In genomic region chr9:21096172-21096900, GRCh38 we compare ENCODE assay signal across 8 cellular contexts.
DNase-seq lines count a peak whose midpoint lies in the region; ATAC-seq and TF ChIP-seq lines count a peak whose summit lies in the region.

No MANE protein-coding gene starts in this region.

- no peaks in the 10 kb centered on the region for H3K9me3 Mint-ChIP-seq in activated T-cell treated with anti-CD3 and anti-CD28 coated beads, Interleukin-2, amount 50 U/mL, for 24 hours

- TF ChIP-seq CTCF in GM06990 (IDR thresholded peaks at IDR 0.05; ENCODE audit: insufficient read depth, low read length, poor library complexity, severe bottlenecking) = no peak

- no peaks in the 10 kb centered on the region for H3K36me3 Mint-ChIP-seq in activated T-cell treated with anti-CD3 and anti-CD28 coated beads, Interleukin-2, amount 50 U/mL, for 24 hours (ENCODE audit: low read depth)

- H3K36me3 ChIP-seq in GM06990 (ENCODE audit: control insufficient read depth, insufficient read depth, low read length) (no peaks in the 10 kb centered on the region), KOPT-K1 (ENCODE audit: insufficient read depth, low read length) (no peaks in the 10 kb centered on the region)

- peak; percentile 66 for ATAC-seq in GM21529 (IDR thresholded peaks at IDR 0.05; ENCODE audit: unreplicated experiment)

- H3K27ac Mint-ChIP-seq in activated T-cell treated with anti-CD3 and anti-CD28 coated beads, Interleukin-2, amount 50 U/mL, for 24 hours = peak overlapping the region; percentile 92

- H3K27ac ChIP-seq in KOPT-K1 (ENCODE audit: low read depth, low read length, poor library complexity, severe bottlenecking) = peak overlapping the region; percentile 71

- no peaks in the 10 kb centered on the region for H3K27me3 Mint-ChIP-seq in activated T-cell treated with anti-CD3 and anti-CD28 coated beads, Interleukin-2, amount 50 U/mL, for 24 hours

- H3K27me3 ChIP-seq in GM06990 (replicated peaks; ENCODE audit: control insufficient read depth, insufficient read depth, low read length) = no peaks in the 10 kb centered on the region

- peak overlapping the region; percentile 2; the same call in 1 of the 2 replicates for H3K4me3 ChIP-seq in GM06990 (replicated peaks; ENCODE audit: low read depth, low read length)

- H3K4me3 Mint-ChIP-seq in activated T-cell treated with anti-CD3 and anti-CD28 coated beads, Interleukin-2, amount 50 U/mL, for 24 hours = peak overlapping the region; percentile 73

- peaks cover 36% of the 10 kb centered on the region for H3K4me1 Mint-ChIP-seq in activated T-cell treated with anti-CD3 and anti-CD28 coated beads, Interleukin-2, amount 50 U/mL, for 24 hours (ENCODE audit: low read depth)

- peak; percentile 64 for DNase-seq in GM06990 (ENCODE audit: extremely low read depth, insufficient read length)
- peak; percentile 42 for DNase-seq in activated T-cell treated with anti-CD3 and anti-CD28 coated beads, Interleukin-2, amount 50 U/mL, for 24 hours
- DNase-seq in glomerular visceral epithelial cell (ENCODE audit: extremely low spot score) = peak; percentile 25
- peak in 2 of 3 donors; percentile 10 to 20 for DNase-seq in stimulated activated CD4-positive, alpha-beta T cell treated with anti-CD3 and anti-CD28 coated beads, Interleukin-12 subunit alpha, Interleukin-12 subunit beta, amount 100 ng/mL, for 48 hours (ENCODE audit: low read depth in 2 of 3, low spot score in 1 of 3)
- DNase-seq in NCI-H1092 treated with DMSO at 0.1 percent for 48 hours (lab: John Stamatoyannopoulos, UW) = no peak
- DNase-seq in D341Med (ENCODE audit: low spot score) = no peak

- peaks cover 4% of the 10 kb centered on the region for H3K9me3 ChIP-seq in KOPT-K1 (ENCODE audit: insufficient read depth, low read length, poor library complexity, severe bottlenecking)

Comparison
In these comparisons a context has a peak if more than half of its experiments do, and no peak if none do; other contexts are left out.
1. DNase-seq: peak in GM06990 (single experiment), activated T-cell treated with anti-CD3 and anti-CD28 coated beads, Interleukin-2, amount 50 U/mL, for 24 hours (single experiment), glomerular visceral epithelial cell (single experiment) and stimulated activated CD4-positive, alpha-beta T cell treated with anti-CD3 and anti-CD28 coated beads, Interleukin-12 subunit alpha, Interleukin-12 subunit beta, amount 100 ng/mL, for 48 hours (2 of 3); none in NCI-H1092 treated with DMSO at 0.1 percent for 48 hours (single experiment) and D341Med (single experiment).